Comparison of ENCODE assay signal across 8 cellular contexts in genomic region chr1:150971583-150972416, GRCh38. TPM values are rescaled to one million over a fixed set of nuclear protein-coding genes. Genes with fewer than 3 reads are reported as not detected.
A peak's percentile ranks its signal among the peaks of the same experiment; 100 is the strongest.
DNase-seq lines count a peak whose midpoint lies in the region; ATAC-seq, FAIRE-seq and TF ChIP-seq lines count a peak whose summit lies in the region.

No MANE protein-coding gene starts in this region.

- H3K4me1 Mint-ChIP-seq in endothelial cell (ENCODE audit: unreplicated experiment) = peaks cover 44% of the 10 kb centered on the region

- no peak overlapping the region for H3K27ac Mint-ChIP-seq in endothelial cell (ENCODE audit: unreplicated experiment)

- H3K36me3 Mint-ChIP-seq in endothelial cell (ENCODE audit: low read depth, unreplicated experiment) = peaks cover 24% of the 10 kb centered on the region

- ATAC-seq in HG02571 (IDR thresholded peaks at IDR 0.05; ENCODE audit: unreplicated experiment) = no peak

- FAIRE-seq in GM19239 (lab: Jason Lieb, UNC) = no peak

- H3K9me3 ChIP-seq in neuron (ENCODE audit: low read length) = no peaks in the 10 kb centered on the region

- no peak overlapping the region for H2AFZ ChIP-seq in neuron (ENCODE audit: low read depth, low read length)

- no peaks in the 10 kb centered on the region for H3K9me3 Mint-ChIP-seq in endothelial cell (ENCODE audit: unreplicated experiment)

- TF ChIP-seq CTCF in endothelial cell (IDR thresholded peaks at IDR 0.05; ENCODE audit: unreplicated experiment) = no peak

- DNase-seq in DMS 273 treated with DMSO at 0.1 percent for 48 hours (lab: John Stamatoyannopoulos, UW) = peak; percentile 94
- peak; percentile 45 for DNase-seq in OCI-M1 (lab: John Stamatoyannopoulos, UW)
- no peak for DNase-seq in endothelial cell (ENCODE audit: low spot score)
- DNase-seq in NCI-H128 (lab: John Stamatoyannopoulos, UW; ENCODE audit: unreplicated experiment) = no peak
- no peak for DNase-seq in GM19239 (ENCODE audit: insufficient read length, low spot score)
- DNase-seq in activated CD8-positive, alpha-beta memory T cell treated with anti-CD3 and anti-CD28 coated beads for 24 hours = no peak

- peaks cover 36% of the 10 kb centered on the region for H3K4me1 ChIP-seq in neuron (ENCODE audit: insufficient read depth, low read length)

- H3K27me3 ChIP-seq in neuron (ENCODE audit: insufficient read depth, low read length) = no peaks in the 10 kb centered on the region

- H3K4me3 ChIP-seq in neuron (ENCODE audit: low read length) = peak overlapping the region; percentile 87

- peak overlapping the region; percentile 88 for H3K4me3 Mint-ChIP-seq in endothelial cell (ENCODE audit: unreplicated experiment)

- peaks cover 29% of the 10 kb centered on the region for H3K27me3 Mint-ChIP-seq in endothelial cell (ENCODE audit: unreplicated experiment)

- H3K36me3 ChIP-seq in neuron (ENCODE audit: insufficient read depth, low read length) = peaks cover 22% of the 10 kb centered on the region

RNA-seq across cellular contexts. Expression of gene CERS2, which starts 2.8 kb away (rescaled TPM):
- total RNA-seq in endothelial cell (ENCODE audit: unreplicated experiment) = 186 TPM

RNA-seq across cellular contexts. Expression of gene ANXA9, which starts 10.3 kb away (rescaled TPM):
- total RNA-seq in endothelial cell (ENCODE audit: unreplicated experiment) = not detected

RNA-seq across cellular contexts. Expression of gene MINDY1, which starts 34.9 kb away (rescaled TPM):
- total RNA-seq in endothelial cell (ENCODE audit: unreplicated experiment) = 11.2 TPM

RNA-seq across cellular contexts. Expression of gene PRUNE1, which starts 36.4 kb away (rescaled TPM):
- 16.7 TPM for total RNA-seq in endothelial cell (ENCODE audit: unreplicated experiment)

RNA-seq across cellular contexts. Expression of gene SETDB1, which starts 45.6 kb away (rescaled TPM):
- 50.6 TPM for total RNA-seq in endothelial cell (ENCODE audit: unreplicated experiment)

Comparison
In these comparisons a context has a peak if more than half of its experiments do, and no peak if none do; other contexts are left out.
1. DNase-seq: peak in DMS 273 treated with DMSO at 0.1 percent for 48 hours (single experiment) and OCI-M1 (single experiment); none in endothelial cell (single experiment), NCI-H128 (single experiment), GM19239 (single experiment) and activated CD8-positive, alpha-beta memory T cell treated with anti-CD3 and anti-CD28 coated beads for 24 hours (single experiment).